ENCODE assay signal across 1 cellular context in genomic region chr16:28309811-28310311, GRCh38.
TF ChIP-seq lines count a peak whose summit lies in the region.

No MANE protein-coding gene starts in this region.

TF ChIP-seq in GM23338, 12 proteins besides CTCF, POLR2A, EP300 and RAD21 (continued from another document):
- TF ChIP-seq ZNF462 (CRISPR knock-in tag; IDR thresholded peaks at IDR 0.05) (no peak), JUNB (IDR thresholded peaks at IDR 0.05; ENCODE audit: unreplicated experiment) (no peak)
